Comparison of ENCODE assay signal across 1 cellular context in genomic region chr11:420054-420910, GRCh38.
TF ChIP-seq lines count a peak whose summit lies in the region.

No MANE protein-coding gene starts in this region.

TF ChIP-seq in GM12878, 131 proteins besides CTCF, POLR2A, EP300 and RAD21:
- TF ChIP-seq ZBED1 (IDR thresholded peaks at IDR 0.05; ENCODE audit: borderline replicate concordance): no peak
- no peak for TF ChIP-seq RELB (IDR thresholded peaks at IDR 0.05; ENCODE audit: low read depth)
- TF ChIP-seq ELK1 (IDR thresholded peaks at IDR 0.05; ENCODE audit: low read depth, low read length): no peak
- no peak for TF ChIP-seq TCF3 (IDR thresholded peaks at IDR 0.05; ENCODE audit: borderline replicate concordance, insufficient read depth, low read depth, low read length)
- no peak for TF ChIP-seq CHD2 (IDR thresholded peaks at IDR 0.05; ENCODE audit: borderline replicate concordance, low read depth, low read length)
- TF ChIP-seq CBFB (IDR thresholded peaks at IDR 0.05; ENCODE audit: low read depth): no peak
- TF ChIP-seq HSF1 (IDR thresholded peaks at IDR 0.05; ENCODE audit: low read depth, low read length): no peak
- TF ChIP-seq KDM1A (IDR thresholded peaks at IDR 0.05; ENCODE audit: borderline replicate concordance): no peak
- TF ChIP-seq HDAC2 (IDR thresholded peaks at IDR 0.05): no peak
- TF ChIP-seq E2F4 (IDR thresholded peaks at IDR 0.05; ENCODE audit: low read depth, low read length): no peak
TF ChIP-seq in GM12878: peak in this region for 0.
